Comparison of ENCODE assay signal across 16 cellular contexts in the genomic region with DNA sequence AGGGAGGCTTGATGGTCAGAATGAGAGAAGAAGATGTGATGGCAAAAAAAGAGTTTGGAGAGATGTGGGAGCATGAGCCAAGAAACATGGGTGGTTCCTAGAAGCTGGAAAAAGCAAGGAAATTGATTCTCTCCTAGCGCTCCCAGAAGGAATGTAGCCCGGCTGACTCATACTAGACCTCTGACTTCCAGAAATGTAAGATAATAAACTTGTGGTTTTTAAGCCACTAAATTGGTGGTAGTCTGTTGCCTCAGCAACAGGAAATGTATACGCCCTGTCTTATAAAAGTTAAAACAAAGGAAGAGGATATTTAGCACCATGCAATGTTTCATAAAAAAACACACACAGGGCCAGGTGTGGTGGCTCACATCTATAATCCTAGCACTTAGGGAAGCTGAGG.
DNase-seq lines count a peak whose midpoint lies in the region; ATAC-seq and TF ChIP-seq lines count a peak whose summit lies in the region.
"Had no signal": no experiment of that assay in that cellular context is flagged by ENCODE, and none has a peak within 500 bp of the region (broad histone marks: within the 10 kb centered on the region; RNA-seq: fewer than 3 reads in every experiment).

No MANE protein-coding gene starts in this region.

- H3K4me1 Mint-ChIP-seq in chondrocyte (ENCODE audit: low read depth), result peaks cover 28% of the 10 kb centered on the region
- H3K4me1 Mint-ChIP-seq in activated T-cell treated with anti-CD3 and anti-CD28 coated beads, Interleukin-2, amount 50 U/mL, for 24 hours (ENCODE audit: low read depth), result no peaks in the 10 kb centered on the region
- H3K4me1 Mint-ChIP-seq in activated T-cell treated with anti-CD3 and anti-CD28 coated beads, Interleukin-2, amount 50 U/mL, for 4 hours (ENCODE audit: low read depth), result no peaks in the 10 kb centered on the region
- H3K4me1 Mint-ChIP-seq: memory B cell had no signal

- DNase-seq in COLO829 (ENCODE audit: low spot score), result peak; percentile 13
- peak; percentile 52 for DNase-seq in MG63
- DNase-seq in chondrocyte (ENCODE audit: low spot score), result no peak
- DNase-seq in left lung, result no peak
- DNase-seq in activated T-cell treated with anti-CD3 and anti-CD28 coated beads, Interleukin-2, amount 50 U/mL, for 24 hours, result no peak
- no peak for DNase-seq in activated T-cell treated with anti-CD3 and anti-CD28 coated beads, Interleukin-2, amount 50 U/mL, for 4 hours
- DNase-seq: activated T-cell treated with anti-CD3 and anti-CD28 coated beads, Interleukin-2, amount 50 U/mL, for 72 hours; cerebellar nuclear complex; NCI-H2227 treated with DMSO at 0.1 percent for 48 hours; Right ventricle myocardium superior had no signal

- H3K9me3 Mint-ChIP-seq in chondrocyte (ENCODE audit: low read depth), result peaks cover 2% of the 10 kb centered on the region
- H3K9me3 Mint-ChIP-seq in activated T-cell treated with anti-CD3 and anti-CD28 coated beads, Interleukin-2, amount 50 U/mL, for 24 hours, result peaks cover 12% of the 10 kb centered on the region
- peaks cover 18% of the 10 kb centered on the region for H3K9me3 Mint-ChIP-seq in activated T-cell treated with anti-CD3 and anti-CD28 coated beads, Interleukin-2, amount 50 U/mL, for 4 hours
- H3K9me3 Mint-ChIP-seq: type B pancreatic cell, WTC11 had no signal

- intact Hi-C loops in left lung (cut with DNase I), result no loop called here

- TF ChIP-seq CTCF in chondrocyte (IDR thresholded peaks at IDR 0.05) (no peak), left lung (IDR thresholded peaks at IDR 0.05) (no peak)

- no peak overlapping the region for H3K4me3 ChIP-seq in MG63
- H3K4me3 ChIP-seq in left lung, result no peak overlapping the region
- H3K4me3 ChIP-seq: BLaER1 had no signal

- ATAC-seq in left lung, result peak; percentile 41
- no peak for ATAC-seq in activated T-cell treated with anti-CD3 and anti-CD28 coated beads, Interleukin-2, amount 50 U/mL, for 4 hours
- no peak for ATAC-seq in GM21619 (IDR thresholded peaks at IDR 0.05; ENCODE audit: unreplicated experiment)
- no peak for ATAC-seq in HG02840 (IDR thresholded peaks at IDR 0.05; ENCODE audit: low FRiP score, unreplicated experiment)
- ATAC-seq: activated T-cell treated with anti-CD3 and anti-CD28 coated beads, Interleukin-2, amount 50 U/mL, for 72 hours; WTC11 had no signal

- no peaks in the 10 kb centered on the region for H3K27me3 ChIP-seq in MG63
- H3K27me3 ChIP-seq in left lung, result no peaks in the 10 kb centered on the region
- H3K27me3 ChIP-seq: BLaER1 had no signal

- peak overlapping the region; percentile 15 for H3K27ac Mint-ChIP-seq in chondrocyte (ENCODE audit: unreplicated experiment)
- H3K27ac Mint-ChIP-seq in activated T-cell treated with anti-CD3 and anti-CD28 coated beads, Interleukin-2, amount 50 U/mL, for 24 hours, result no peak overlapping the region
- H3K27ac Mint-ChIP-seq: activated T-cell treated with anti-CD3 and anti-CD28 coated beads, Interleukin-2, amount 50 U/mL, for 72 hours; memory B cell; type B pancreatic cell; WTC11 had no signal

- H3K4me1 ChIP-seq in left lung, result no peaks in the 10 kb centered on the region
- H3K4me1 ChIP-seq: BLaER1 had no signal

- no peaks in the 10 kb centered on the region for H3K36me3 ChIP-seq in MG63
- no peaks in the 10 kb centered on the region for H3K36me3 ChIP-seq in left lung
- H3K36me3 ChIP-seq: BLaER1 had no signal

- H3K27ac ChIP-seq in left lung, result no peak overlapping the region
- H3K27ac ChIP-seq: BLaER1 had no signal

- no peak overlapping the region for H3K4me3 Mint-ChIP-seq in chondrocyte (ENCODE audit: unreplicated experiment)
- H3K4me3 Mint-ChIP-seq in activated T-cell treated with anti-CD3 and anti-CD28 coated beads, Interleukin-2, amount 50 U/mL, for 24 hours, result no peak overlapping the region
- H3K4me3 Mint-ChIP-seq in activated T-cell treated with anti-CD3 and anti-CD28 coated beads, Interleukin-2, amount 50 U/mL, for 4 hours, result no peak overlapping the region
- H3K4me3 Mint-ChIP-seq: activated T-cell treated with anti-CD3 and anti-CD28 coated beads, Interleukin-2, amount 50 U/mL, for 72 hours; memory B cell; type B pancreatic cell; WTC11 had no signal

- H3K9me3 ChIP-seq in MG63 (no peaks in the 10 kb centered on the region), left lung (peaks cover 0 to 4% of the 10 kb centered on the region in 2 donors)
- H3K9me3 ChIP-seq: BLaER1 had no signal

- H3K36me3 Mint-ChIP-seq in chondrocyte (ENCODE audit: low read depth), result no peaks in the 10 kb centered on the region
- H3K36me3 Mint-ChIP-seq in activated T-cell treated with anti-CD3 and anti-CD28 coated beads, Interleukin-2, amount 50 U/mL, for 24 hours (ENCODE audit: low read depth), result no peaks in the 10 kb centered on the region
- no peaks in the 10 kb centered on the region for H3K36me3 Mint-ChIP-seq in activated T-cell treated with anti-CD3 and anti-CD28 coated beads, Interleukin-2, amount 50 U/mL, for 4 hours (ENCODE audit: insufficient read depth)
- H3K36me3 Mint-ChIP-seq: memory B cell, type B pancreatic cell, WTC11 had no signal

- no peaks in the 10 kb centered on the region for H3K27me3 Mint-ChIP-seq in chondrocyte (ENCODE audit: low read depth)
- H3K27me3 Mint-ChIP-seq in activated T-cell treated with anti-CD3 and anti-CD28 coated beads, Interleukin-2, amount 50 U/mL, for 24 hours, result no peaks in the 10 kb centered on the region
- no peaks in the 10 kb centered on the region for H3K27me3 Mint-ChIP-seq in activated T-cell treated with anti-CD3 and anti-CD28 coated beads, Interleukin-2, amount 50 U/mL, for 4 hours (ENCODE audit: low read depth)
- H3K27me3 Mint-ChIP-seq: memory B cell, type B pancreatic cell had no signal

Comparison
In these comparisons a context has a peak if more than half of its experiments do, and no peak if none do; other contexts are left out.
1. DNase-seq: peak in COLO829 (single experiment) and MG63 (single experiment); none in chondrocyte (single experiment), left lung (0 of 2), activated T-cell treated with anti-CD3 and anti-CD28 coated beads, Interleukin-2, amount 50 U/mL, for 24 hours (single experiment) and activated T-cell treated with anti-CD3 and anti-CD28 coated beads, Interleukin-2, amount 50 U/mL, for 4 hours (single experiment).